ENCODE assay signal across 1 cellular context in genomic region chr5:133245191-133246052, GRCh38.
A peak's percentile ranks its signal among the peaks of the same experiment; 100 is the strongest.
TF ChIP-seq lines count a peak whose summit lies in the region.

No MANE protein-coding gene starts in this region.

TF ChIP-seq in K562, 482 proteins besides CTCF, POLR2A, EP300 and RAD21 (continued from another document):
- peak; percentile 34; the same call in 1 of the 2 replicates for TF ChIP-seq PKNOX1 (IDR thresholded peaks at IDR 0.05)
- no peak for TF ChIP-seq CCAR2 (IDR thresholded peaks at IDR 0.05; ENCODE audit: low read depth, low read length)
- 0 out of 2 replicates have a peak, but pooled peaks have one; percentile 37 for TF ChIP-seq CBFA2T2 (conservative IDR thresholded peaks at IDR 0.05)
- TF ChIP-seq GTF2E2 (tag; IDR thresholded peaks at IDR 0.05): no peak
- 0 out of 2 replicates have a peak, but pooled peaks have one; percentile 14 for TF ChIP-seq NFE2 (IDR thresholded peaks at IDR 0.05; ENCODE audit: low read depth)
- no peak for TF ChIP-seq RNF2 (IDR thresholded peaks at IDR 0.05)
- peak; percentile 37; the same call in 1 of the 2 replicates for TF ChIP-seq ATF7 (IDR thresholded peaks at IDR 0.05)
- TF ChIP-seq, protein P1, sequence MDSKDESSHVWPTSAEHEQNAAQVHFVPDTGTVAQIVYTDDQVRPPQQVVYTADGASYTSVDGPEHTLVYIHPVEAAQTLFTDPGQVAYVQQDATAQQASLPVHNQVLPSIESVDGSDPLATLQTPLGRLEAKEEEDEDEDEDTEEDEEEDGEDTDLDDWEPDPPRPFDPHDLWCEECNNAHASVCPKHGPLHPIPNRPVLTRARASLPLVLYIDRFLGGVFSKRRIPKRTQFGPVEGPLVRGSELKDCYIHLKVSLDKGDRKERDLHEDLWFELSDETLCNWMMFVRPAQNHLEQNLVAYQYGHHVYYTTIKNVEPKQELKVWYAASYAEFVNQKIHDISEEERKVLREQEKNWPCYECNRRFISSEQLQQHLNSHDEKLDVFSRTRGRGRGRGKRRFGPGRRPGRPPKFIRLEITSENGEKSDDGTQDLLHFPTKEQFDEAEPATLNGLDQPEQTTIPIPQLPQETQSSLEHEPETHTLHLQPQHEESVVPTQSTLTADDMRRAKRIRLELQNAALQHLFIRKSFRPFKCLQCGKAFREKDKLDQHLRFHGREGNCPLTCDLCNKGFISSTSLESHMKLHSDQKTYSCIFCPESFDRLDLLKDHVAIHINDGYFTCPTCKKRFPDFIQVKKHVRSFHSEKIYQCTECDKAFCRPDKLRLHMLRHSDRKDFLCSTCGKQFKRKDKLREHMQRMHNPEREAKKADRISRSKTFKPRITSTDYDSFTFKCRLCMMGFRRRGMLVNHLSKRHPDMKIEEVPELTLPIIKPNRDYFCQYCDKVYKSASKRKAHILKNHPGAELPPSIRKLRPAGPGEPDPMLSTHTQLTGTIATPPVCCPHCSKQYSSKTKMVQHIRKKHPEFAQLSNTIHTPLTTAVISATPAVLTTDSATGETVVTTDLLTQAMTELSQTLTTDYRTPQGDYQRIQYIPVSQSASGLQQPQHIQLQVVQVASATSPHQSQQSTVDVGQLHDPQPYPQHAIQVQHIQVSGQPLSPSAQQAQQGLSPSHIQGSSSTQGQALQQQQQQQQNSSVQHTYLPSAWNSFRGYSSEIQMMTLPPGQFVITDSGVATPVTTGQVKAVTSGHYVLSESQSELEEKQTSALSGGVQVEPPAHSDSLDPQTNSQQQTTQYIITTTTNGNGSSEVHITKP (IDR thresholded peaks at IDR 0.05; ENCODE audit: partially characterized antibody): peak; percentile 12
- peak; percentile 72; the same call in 1 of the 2 replicates for TF ChIP-seq EHMT2 (IDR thresholded peaks at IDR 0.05)
- TF ChIP-seq, protein P2, sequence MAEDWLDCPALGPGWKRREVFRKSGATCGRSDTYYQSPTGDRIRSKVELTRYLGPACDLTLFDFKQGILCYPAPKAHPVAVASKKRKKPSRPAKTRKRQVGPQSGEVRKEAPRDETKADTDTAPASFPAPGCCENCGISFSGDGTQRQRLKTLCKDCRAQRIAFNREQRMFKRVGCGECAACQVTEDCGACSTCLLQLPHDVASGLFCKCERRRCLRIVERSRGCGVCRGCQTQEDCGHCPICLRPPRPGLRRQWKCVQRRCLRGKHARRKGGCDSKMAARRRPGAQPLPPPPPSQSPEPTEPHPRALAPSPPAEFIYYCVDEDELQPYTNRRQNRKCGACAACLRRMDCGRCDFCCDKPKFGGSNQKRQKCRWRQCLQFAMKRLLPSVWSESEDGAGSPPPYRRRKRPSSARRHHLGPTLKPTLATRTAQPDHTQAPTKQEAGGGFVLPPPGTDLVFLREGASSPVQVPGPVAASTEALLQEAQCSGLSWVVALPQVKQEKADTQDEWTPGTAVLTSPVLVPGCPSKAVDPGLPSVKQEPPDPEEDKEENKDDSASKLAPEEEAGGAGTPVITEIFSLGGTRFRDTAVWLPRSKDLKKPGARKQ (CRISPR knock-in tag; IDR thresholded peaks at IDR 0.05): no peak
- peak; percentile 16; the same call in 1 of the 2 replicates for TF ChIP-seq EP400 (IDR thresholded peaks at IDR 0.05)
- TF ChIP-seq SRF (CRISPR knock-in tag; IDR thresholded peaks at IDR 0.05): peak in 1 of 2 experiments; percentile 75; a peak in 1 of 4 replicates
- no peak for TF ChIP-seq CBX3 (IDR thresholded peaks at IDR 0.05; ENCODE audit: borderline replicate concordance in 1 of 2, low read length in 2 of 2)
- peak; percentile 75 for TF ChIP-seq JUNB (CRISPR knock-in tag; conservative IDR thresholded peaks at IDR 0.05)
- TF ChIP-seq JUN (IDR thresholded peaks at IDR 0.05; ENCODE audit: borderline replicate concordance, low read depth, low read length): peak; percentile 98
- TF ChIP-seq JUN (CRISPR knock-in tag; IDR thresholded peaks at IDR 0.05; ENCODE audit: borderline replicate concordance): no peak
- TF ChIP-seq ARID1B (IDR thresholded peaks at IDR 0.05): peak; percentile 79
- TF ChIP-seq NCOA1 (IDR thresholded peaks at IDR 0.05; ENCODE audit: low read depth): no peak
- TF ChIP-seq SNAPC5 (CRISPR knock-in tag; IDR thresholded peaks at IDR 0.05): no peak
- peak; percentile 86 for TF ChIP-seq SMARCE1 (IDR thresholded peaks at IDR 0.05)
- no peak for TF ChIP-seq POLR2AphosphoS2 (IDR thresholded peaks at IDR 0.05; ENCODE audit: low read length)
- peak; percentile 93 for TF ChIP-seq JUND (IDR thresholded peaks at IDR 0.05; ENCODE audit: borderline replicate concordance, low read depth, low read length)
- TF ChIP-seq JUND (tag; IDR thresholded peaks at IDR 0.05; ENCODE audit: borderline replicate concordance, low read depth, low read length): peak; percentile 89
- 0 out of 2 replicates have a peak, but pooled peaks have one; percentile 26 for TF ChIP-seq MTA1 (IDR thresholded peaks at IDR 0.05; ENCODE audit: borderline replicate concordance)
- TF ChIP-seq SOX6 (IDR thresholded peaks at IDR 0.05): peak; percentile 30; the same call in 1 of the 2 replicates
- TF ChIP-seq ZNF445 (CRISPR knock-in tag; IDR thresholded peaks at IDR 0.05; ENCODE audit: low read depth): no peak
- no peak for TF ChIP-seq ZFP30 (CRISPR knock-in tag; IDR thresholded peaks at IDR 0.05; ENCODE audit: borderline replicate concordance)
